ENCODE assay signal across 36 cellular contexts in genomic region chr10:23147035-23147434, GRCh38. TPM values are rescaled to one million over a fixed set of nuclear protein-coding genes. Genes with fewer than 3 reads are reported as not detected.
"Had no signal": no experiment of that assay in that cellular context is flagged by ENCODE, and none has a peak within 500 bp of the region (broad histone marks: within the 10 kb centered on the region; RNA-seq: fewer than 3 reads in every experiment).

No MANE protein-coding gene starts in this region.

- H3K4me1 ChIP-seq: adrenal gland, ascending aorta, body of pancreas, breast epithelium had no signal

- DNase-seq: activated effector memory CD4-positive, alpha-beta T cell treated with anti-CD3 and anti-CD28 coated beads, Interleukin-2, amount 50 U/mL, for 16 hours; activated effector memory CD4-positive, alpha-beta T cell treated with Interleukin-2 at 50 U/mL for 16 hours; activated gamma-delta T cell; activated gamma-delta T cell treated with Interleukin-2 at 50 U/mL for 16 hours; activated naive CD4-positive, alpha-beta T cell; activated naive CD4-positive, alpha-beta T cell treated with anti-CD3 and anti-CD28 coated beads for 36 hours; activated naive CD4-positive, alpha-beta T cell treated with anti-CD3 and anti-CD28 coated beads, Interleukin-2, amount 10 ng/mL, durations not matched to agents 7 days and 5 days; activated naive CD4-positive, alpha-beta T cell treated with anti-CD3 and anti-CD28 coated beads, Interleukin-2, amount 50 U/mL, for 16 hours; activated naive CD4-positive, alpha-beta T cell treated with Interleukin-2 at 50 U/mL for 16 hours; activated naive CD8-positive, alpha-beta T cell treated with anti-CD3 and anti-CD28 coated beads for 36 hours; activated naive CD8-positive, alpha-beta T cell treated with anti-CD3 and anti-CD28 coated beads, Interleukin-2, amount 10 ng/mL, durations not matched to agents 7 days and 5 days; activated naive CD8-positive, alpha-beta T cell treated with anti-CD3 and anti-CD28 coated beads, Interleukin-2, amount 50 U/mL, for 24 hours; activated T-cell treated with anti-CD3 and anti-CD28 coated beads, Interleukin-2, amount 50 U/mL, for 1 hour; activated T-cell treated with anti-CD3 and anti-CD28 coated beads, Interleukin-2, amount 50 U/mL, for 24 hours; activated T-cell treated with anti-CD3 and anti-CD28 coated beads, Interleukin-2, amount 50 U/mL, for 4 hours; activated T-cell treated with anti-CD3 and anti-CD28 coated beads, Interleukin-2, amount 50 U/mL, for 48 hours; activated T-cell treated with anti-CD3 and anti-CD28 coated beads, Interleukin-2, amount 50 U/mL, for 72 hours; adrenal gland; amniotic stem cell; amygdala; anterior cingulate cortex; body of pancreas; brain microvascular endothelial cell; central memory CD4-positive, alpha-beta T cell; cerebellar nuclear complex had no signal

- H3K4me3 ChIP-seq: adrenal gland, ascending aorta, body of pancreas, breast epithelium, cardiac muscle cell had no signal

- FAIRE-seq: astrocyte, bronchial epithelial cell had no signal

- H3K27me3 ChIP-seq: adrenal gland, ascending aorta, body of pancreas, brain microvascular endothelial cell, breast epithelium had no signal

- ATAC-seq: activated naive CD4-positive, alpha-beta T cell treated with anti-CD3 and anti-CD28 coated beads, Interleukin-2, amount 50 U/mL, for 72 hours; activated naive CD8-positive, alpha-beta T cell treated with anti-CD3 and anti-CD28 coated beads, Interleukin-2, amount 50 U/mL, for 24 hours; activated T-cell treated with anti-CD3 and anti-CD28 coated beads, Interleukin-2, amount 50 U/mL, for 4 hours; activated T-cell treated with anti-CD3 and anti-CD28 coated beads, Interleukin-2, amount 50 U/mL, for 72 hours; activated T-helper 17 cell treated with anti-CD3 and anti-CD28 coated beads, Interleukin-2, amount 50 U/mL, for 72 hours; body of pancreas had no signal

- H3K27ac ChIP-seq: adrenal gland, ascending aorta, body of pancreas, brain microvascular endothelial cell, breast epithelium, cardiac muscle cell had no signal

- H3K36me3 ChIP-seq: adrenal gland, ascending aorta, brain microvascular endothelial cell, breast epithelium, cardiac muscle cell had no signal

- H3K9me3 ChIP-seq: adrenal gland, ascending aorta, body of pancreas, breast epithelium had no signal

RNA-seq across cellular contexts. Expression of gene PTF1A, which starts 45.1 kb away (rescaled TPM):
- total RNA-seq: activated naive CD4-positive, alpha-beta T cell treated with anti-CD3 and anti-CD28 coated beads for 36 hours; activated naive CD4-positive, alpha-beta T cell treated with anti-CD3 and anti-CD28 coated beads, Interleukin-2, amount 50 U/mL, for 72 hours; activated naive CD8-positive, alpha-beta T cell treated with anti-CD3 and anti-CD28 coated beads for 36 hours; activated naive CD8-positive, alpha-beta T cell treated with anti-CD3 and anti-CD28 coated beads, Interleukin-2, amount 10 ng/mL, durations not matched to agents 7 days and 5 days; activated T-cell treated with anti-CD3 and anti-CD28 coated beads, Interleukin-2, amount 50 U/mL, for 4 hours; activated T-cell treated with anti-CD3 and anti-CD28 coated beads, Interleukin-2, amount 50 U/mL, for 72 hours; activated T-helper 1 cell treated with anti-CD3 and anti-CD28 coated beads, Interleukin-12 subunit alpha, Interleukin-12 subunit beta, Interleukin-2, Interleukin-4 antibody, amounts not matched to agents 30 ng/mL and 10 ng/mL and 1 ng/mL, durations not matched to agents 14 hours and 24 hours and 36 hours; activated T-helper 17 cell treated with anti-CD3 and anti-CD28 coated beads, Interleukin-2, amount 50 U/mL, for 72 hours; activated T-helper 2 cell treated with anti-CD3 and anti-CD28 coated beads, Interferon-gamma antibody, Interleukin-2, Interleukin-4, amounts not matched to agents 10 μg/mL and 5 μg/mL and 100 μg/mL, durations not matched to agents 14 hours and 24 hours and 36 hours; adrenal gland; ascending aorta; astrocyte; breast epithelium; bronchial epithelial cell; cardiac muscle cell; cardiac septum; chondrocyte had no signal
- polyA plus RNA-seq: adrenal gland, cardiac muscle cell had no signal
